1 cellular context compared by ENCODE assay signal in genomic region chr5:135027318-135027698, GRCh38.
TF ChIP-seq lines count a peak whose summit lies in the region.

No MANE protein-coding gene starts in this region.

TF ChIP-seq in IMR-90, 13 proteins besides CTCF, POLR2A, EP300 and RAD21:
- TF ChIP-seq FOS (IDR thresholded peaks at IDR 0.05; ENCODE audit: low read depth, low read length) (no peak), RFX5 (IDR thresholded peaks at IDR 0.05; ENCODE audit: low read depth, low read length) (no peak), BHLHE40 (IDR thresholded peaks at IDR 0.05; ENCODE audit: low read depth, low read length) (no peak)
TF ChIP-seq in IMR-90: peak in this region for 0.
